Comparison of ENCODE assay signal across 9 cellular contexts in the genomic region with DNA sequence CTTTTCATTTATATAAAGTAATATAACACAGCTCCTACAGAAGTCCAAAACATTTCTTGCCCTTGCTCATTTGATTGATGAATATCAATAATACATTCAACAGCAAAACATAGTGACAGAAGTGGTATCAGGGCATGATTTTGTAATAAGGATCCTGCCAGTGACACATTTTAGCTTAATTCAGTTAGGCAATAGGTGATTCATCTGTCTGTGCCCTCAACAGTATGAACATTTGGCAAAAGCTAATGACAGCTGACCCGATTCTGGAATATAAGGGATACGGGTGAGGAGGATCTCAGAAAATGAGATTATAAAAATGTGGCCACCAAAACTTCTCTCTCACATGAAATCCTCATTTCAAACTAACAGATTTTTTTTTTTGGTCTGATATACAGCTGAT.
A peak's percentile ranks its signal among the peaks of the same experiment; 100 is the strongest.
DNase-seq lines count a peak whose midpoint lies in the region; ATAC-seq and TF ChIP-seq lines count a peak whose summit lies in the region.
"Had no signal": no experiment of that assay in that cellular context is flagged by ENCODE, and none has a peak within 500 bp of the region (broad histone marks: within the 10 kb centered on the region; RNA-seq: fewer than 3 reads in every experiment).

No MANE protein-coding gene starts in this region.

- H3K36me3 ChIP-seq in gastroesophageal sphincter, result peaks cover 0 to 9% of the 10 kb centered on the region in 2 donors
- peaks cover 0 to 28% (median 6%) of the 10 kb centered on the region in 6 donors for H3K36me3 ChIP-seq in spleen

- no peaks in the 10 kb centered on the region for H3K27me3 Mint-ChIP-seq in T-helper 17 cell

- no peak for ATAC-seq in T-helper 17 cell
- peak; percentile 58 for ATAC-seq in gastroesophageal sphincter
- ATAC-seq in HG02798 (IDR thresholded peaks at IDR 0.05; ENCODE audit: poor library complexity, unreplicated experiment), result no peak

- H3K9me3 ChIP-seq in T-helper 17 cell (ENCODE audit: control insufficient read depth, low read length, poor library complexity, severe bottlenecking), result no peaks in the 10 kb centered on the region
- no peaks in the 10 kb centered on the region for H3K9me3 ChIP-seq in gastroesophageal sphincter
- H3K9me3 ChIP-seq in spleen, result no peaks in the 10 kb centered on the region

- H3K36me3 Mint-ChIP-seq in T-helper 17 cell (ENCODE audit: low read depth), result peaks cover 8% of the 10 kb centered on the region

- H3K27ac Mint-ChIP-seq in T-helper 17 cell, result peak overlapping the region; percentile 19

- TF ChIP-seq POLR2A in gastroesophageal sphincter (IDR thresholded peaks at IDR 0.05) (no peak), spleen (IDR thresholded peaks at IDR 0.05) (no peak)

- TF ChIP-seq CTCF in gastroesophageal sphincter (IDR thresholded peaks at IDR 0.05) (no peak), spleen (IDR thresholded peaks at IDR 0.05 in 8 of 11, conservative IDR thresholded peaks at IDR 0.05 in 3 of 11) (no peak)

- peaks cover 5% of the 10 kb centered on the region for H3K4me1 Mint-ChIP-seq in T-helper 17 cell

- H3K4me3 ChIP-seq in gastroesophageal sphincter (peak overlapping the region in 1 of 2 donors; percentile 4), spleen (no peak overlapping the region)

- H3K4me1 ChIP-seq in gastroesophageal sphincter (peaks cover 3 to 45% (median 11%) of the 10 kb centered on the region in 3 donors), spleen (no peaks in the 10 kb centered on the region)

- DNase-seq in HCEC 1CT (peak; percentile 68), T-helper 17 cell (no peak), spleen (no peak), GM19240 (ENCODE audit: insufficient read length, low spot score) (no peak), NCI-H2029 treated with DMSO at 0.1 percent for 48 hours (lab: John Stamatoyannopoulos, UW) (no peak)
- no peak for DNase-seq in stimulated activated CD4-positive, alpha-beta T cell treated with anti-CD3 and anti-CD28 coated beads, Interleukin-4, amount 100 ng/mL, for 24 hours
- DNase-seq: WERI-Rb-1 had no signal

- H3K27ac ChIP-seq in gastroesophageal sphincter (peak overlapping the region; percentile 84 to 99 (median 88)), spleen (peak overlapping the region in 5 of 8 donors; percentile 27 to 52 (median 42))
- H3K27ac ChIP-seq: WERI-Rb-1 had no signal

- H3K4me3 Mint-ChIP-seq in T-helper 17 cell, result no peak overlapping the region

- intact Hi-C loops in spleen (cut with DNase I; ENCODE audit: low total_unique reads), result no loop called here

- 40 to 41% methylated on average over 1 to 2 of the region's 2 CpGs for WGBS in gastroesophageal sphincter (ENCODE audit: low coverage in 1 of 2), 2 donors
- WGBS in spleen, 5 donors, result 76 to 92% (median 89%) methylated on average over 2 of the region's 2 CpGs

- no peaks in the 10 kb centered on the region for H3K27me3 ChIP-seq in gastroesophageal sphincter
- H3K27me3 ChIP-seq in spleen (replicated peaks in 1 of 7), result no peaks in the 10 kb centered on the region

- no peak for TF ChIP-seq EP300 in gastroesophageal sphincter (IDR thresholded peaks at IDR 0.05)
